Comparison of ENCODE assay signal across 12 cellular contexts in the genomic region with DNA sequence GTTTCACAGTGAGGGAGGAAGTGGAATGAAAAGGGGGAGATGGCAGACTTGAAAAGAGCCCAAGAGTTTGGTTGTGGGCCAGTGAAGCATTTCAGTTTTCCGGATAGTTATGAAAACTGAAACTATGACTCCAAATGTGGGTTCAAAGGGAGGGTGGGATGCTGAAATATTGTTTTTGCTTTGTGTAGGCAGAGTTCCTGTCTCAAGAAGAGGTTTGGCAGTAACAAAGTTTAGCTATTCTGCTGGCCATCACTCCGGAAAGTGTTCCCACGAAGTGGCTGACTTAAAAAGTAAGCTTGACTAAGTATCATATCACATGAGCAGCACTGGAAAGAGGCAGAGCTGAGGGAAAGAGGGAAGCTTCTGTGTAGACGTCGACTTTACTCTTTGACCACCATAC.
DNase-seq lines count a peak whose midpoint lies in the region; ATAC-seq and TF ChIP-seq lines count a peak whose summit lies in the region.
"Had no signal": no experiment of that assay in that cellular context is flagged by ENCODE, and none has a peak within 500 bp of the region (broad histone marks: within the 10 kb centered on the region; RNA-seq: fewer than 3 reads in every experiment).

No MANE protein-coding gene starts in this region.

- TF ChIP-seq POLR2A in stomach (IDR thresholded peaks at IDR 0.05): no peak

- H3K9me3 ChIP-seq in osteoblast (ENCODE audit: low read depth, low read length): no peaks in the 10 kb centered on the region
- H3K9me3 ChIP-seq in stomach: no peaks in the 10 kb centered on the region

- TF ChIP-seq CTCF in fibroblast of mammary gland (conservative IDR thresholded peaks at IDR 0.05; ENCODE audit: control insufficient read depth, insufficient read depth, low read depth, low read length): no peak
- TF ChIP-seq CTCF in osteoblast (IDR thresholded peaks at IDR 0.05; ENCODE audit: extremely low read depth, low read depth, low read length): no peak
- no peak for TF ChIP-seq CTCF in stomach (IDR thresholded peaks at IDR 0.05)

- peaks cover 49% of the 10 kb centered on the region for H3K4me1 ChIP-seq in osteoblast (ENCODE audit: insufficient read depth, low read length)
- H3K4me1 ChIP-seq in stomach: peaks cover 0 to 32% (median 8%) of the 10 kb centered on the region in 4 donors

- no peaks in the 10 kb centered on the region for H3K79me2 ChIP-seq in osteoblast (ENCODE audit: insufficient read depth, low read length)

- H4K20me1 ChIP-seq in osteoblast (ENCODE audit: insufficient read depth, low read length): no peaks in the 10 kb centered on the region

- no peak for TF ChIP-seq EP300 in stomach (IDR thresholded peaks at IDR 0.05)

- H3K27ac ChIP-seq in osteoblast (ENCODE audit: low read depth, low read length) (peak overlapping the region; percentile 80), stomach (no peak overlapping the region)

- peak overlapping the region; percentile 72 for H3K4me2 ChIP-seq in osteoblast (ENCODE audit: insufficient read depth, low read length)

- intact Hi-C loops in stomach (cut with DNase I; ENCODE audit: low total_unique reads): loop anchor here (2.0 kb wide), 1 partner anchor 590 kb away; no protein-coding TSS in a partner anchor

- DNase-seq in CD1c-positive myeloid dendritic cell (ENCODE audit: extremely low spot score): peak; percentile 14
- DNase-seq in fibroblast of mammary gland (ENCODE audit: low read depth): peak; percentile 28
- DNase-seq in osteoblast (ENCODE audit: insufficient read length, low spot score, missing footprints): peak; percentile 55
- no peak for DNase-seq in stomach
- DNase-seq in mesenteric fat pad (ENCODE audit: low spot score): no peak
- DNase-seq in hepatic stellate cell (ENCODE audit: low spot score): no peak
- DNase-seq: activated CD4-positive, CD25-positive, alpha-beta regulatory T cell; activated gamma-delta T cell treated with Interleukin-2 at 50 U/mL for 16 hours; erythroblast; retina; substantia nigra had no signal

- WGBS in stomach, 5 donors: 41 to 55% (median 48%) methylated on average over 5 of the region's 5 CpGs

- peak overlapping the region; percentile 69 for H2AFZ ChIP-seq in osteoblast (ENCODE audit: low read length)

- H3K36me3 ChIP-seq in osteoblast (ENCODE audit: insufficient read depth, low read length) (no peaks in the 10 kb centered on the region), stomach (no peaks in the 10 kb centered on the region)

- H3K4me3 ChIP-seq in fibroblast of mammary gland (ENCODE audit: control insufficient read depth, low read depth, low read length) (no peak overlapping the region), osteoblast (ENCODE audit: insufficient read depth, low read length) (peak overlapping the region; percentile 37), stomach (no peak overlapping the region)

- ATAC-seq in GM18868 (IDR thresholded peaks at IDR 0.05; ENCODE audit: unreplicated experiment): peak; percentile 43

- H3K27me3 ChIP-seq in osteoblast (ENCODE audit: insufficient read depth, low read length) (no peaks in the 10 kb centered on the region), stomach (no peaks in the 10 kb centered on the region)

Comparison
In these comparisons a context has a peak if more than half of its experiments do, and no peak if none do; other contexts are left out.
1. DNase-seq: peak in CD1c-positive myeloid dendritic cell (single experiment), fibroblast of mammary gland (single experiment) and osteoblast (single experiment); none in stomach (single experiment), mesenteric fat pad (single experiment) and hepatic stellate cell (single experiment).